In the genomic region with DNA sequence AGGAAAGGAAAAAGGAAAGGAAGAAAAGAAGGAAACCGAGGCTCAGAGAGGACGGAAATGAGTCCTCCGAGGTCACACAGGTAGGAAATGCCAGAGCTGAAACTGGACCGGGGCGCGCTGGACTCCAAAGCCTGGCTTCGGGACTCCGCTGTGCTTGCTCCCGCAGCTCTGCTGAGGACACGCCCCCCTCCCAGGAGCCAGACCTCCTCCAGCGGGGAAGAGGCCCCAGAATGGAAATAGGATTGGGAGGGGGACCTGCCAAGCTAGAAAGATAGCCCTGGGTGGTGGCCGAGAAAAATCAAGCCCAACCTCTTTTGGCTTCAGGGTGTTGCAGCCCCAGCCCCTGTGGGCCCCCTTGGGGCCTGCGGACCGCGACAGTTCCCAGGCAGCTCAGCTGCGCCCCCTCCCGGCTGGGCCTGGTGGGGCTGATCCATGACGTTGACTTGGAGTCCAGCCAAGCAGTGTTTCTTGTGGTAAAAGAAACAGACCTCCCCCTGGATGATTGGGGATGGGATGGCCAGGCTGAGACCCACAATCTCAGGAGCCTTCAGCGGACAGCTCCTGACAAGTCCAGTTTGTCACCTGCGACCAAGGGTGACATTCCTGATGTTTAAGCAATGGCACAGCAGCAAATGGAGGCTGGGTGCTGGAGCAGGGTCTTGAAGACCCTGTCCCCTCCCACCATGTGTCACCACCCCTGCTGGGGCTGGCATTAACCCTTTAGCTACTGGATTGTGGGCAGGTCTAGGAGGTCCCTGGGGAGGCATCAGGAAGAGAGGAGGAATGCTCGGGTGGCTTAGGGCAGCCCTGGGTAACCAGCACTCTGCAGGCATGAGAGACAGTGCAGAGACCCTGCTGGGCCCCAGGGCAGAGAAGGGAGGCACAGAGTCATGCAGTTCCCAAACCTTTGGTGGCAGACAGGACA, we compare ENCODE assay signal across 8 cellular contexts. TPM values are rescaled to one million over a fixed set of nuclear protein-coding genes. Genes with fewer than 3 reads are reported as not detected.
DNase-seq lines count a peak whose midpoint lies in the region; ATAC-seq and TF ChIP-seq lines count a peak whose summit lies in the region.

No MANE protein-coding gene starts in this region.

- no peak overlapping the region for H3K4me3 ChIP-seq in DND-41 (ENCODE audit: low read depth in 1 of 2, low read length in 2 of 2)
- no peak overlapping the region for H3K4me3 ChIP-seq in Karpas-422 (ENCODE audit: low read length)
- H3K4me3 ChIP-seq in heart left ventricle: peak overlapping the region in 9 of 12 donors; percentile 10 to 44 (median 20)

- TF ChIP-seq POLR2A in heart left ventricle (IDR thresholded peaks at IDR 0.05): peak in 1 of 2 donors; percentile 9

- no peaks in the 10 kb centered on the region for H3K9me2 ChIP-seq in Karpas-422 (replicated peaks; ENCODE audit: insufficient read depth, low read length)

- ATAC-seq in DND-41 (ENCODE audit: insufficient read depth, low read depth) (peak; percentile 77), heart left ventricle (peak; percentile 71 to 85 (median 74)), sciatic nerve (peak; percentile 62), GM19351 (IDR thresholded peaks at IDR 0.05; ENCODE audit: unreplicated experiment) (no peak), GM18907 (IDR thresholded peaks at IDR 0.05; ENCODE audit: unreplicated experiment) (no peak)

- no peaks in the 10 kb centered on the region for H3K27me3 ChIP-seq in DND-41 (ENCODE audit: insufficient read depth, low read length, poor library complexity)
- no peaks in the 10 kb centered on the region for H3K27me3 ChIP-seq in Karpas-422 (ENCODE audit: low read length)
- H3K27me3 ChIP-seq in heart left ventricle: no peaks in the 10 kb centered on the region

- H2AFZ ChIP-seq in DND-41 (ENCODE audit: low read depth, low read length): no peak overlapping the region
- H2AFZ ChIP-seq in Karpas-422 (ENCODE audit: low read length): no peak overlapping the region

- peaks cover 19% of the 10 kb centered on the region for H3K27me3 Mint-ChIP-seq in activated naive CD4-positive, alpha-beta T cell treated with anti-CD3 and anti-CD28 coated beads, Interleukin-2, amount 10 ng/mL, durations not matched to agents 7 days and 5 days

- H3K36me3 ChIP-seq in DND-41 (ENCODE audit: insufficient read depth, low read length): no peaks in the 10 kb centered on the region
- H3K36me3 ChIP-seq in Karpas-422 (ENCODE audit: insufficient read depth, low read length): no peaks in the 10 kb centered on the region
- H3K36me3 ChIP-seq in heart left ventricle: no peaks in the 10 kb centered on the region

- peak; percentile 62 for DNase-seq in DND-41
- peak; percentile 88 for DNase-seq in Karpas-422
- peak; percentile 85 for DNase-seq in SK-N-DZ (ENCODE audit: low spot score)
- peak; percentile 68 for DNase-seq in activated naive CD4-positive, alpha-beta T cell treated with anti-CD3 and anti-CD28 coated beads, Interleukin-2, amount 10 ng/mL, durations not matched to agents 7 days and 5 days
- DNase-seq in heart left ventricle: peak; percentile 72 to 86 (median 79)
- DNase-seq in sciatic nerve (ENCODE audit: low spot score): peak; percentile 75

- no peaks in the 10 kb centered on the region for H3K9me3 Mint-ChIP-seq in activated naive CD4-positive, alpha-beta T cell treated with anti-CD3 and anti-CD28 coated beads, Interleukin-2, amount 10 ng/mL, durations not matched to agents 7 days and 5 days

- H3K4me1 ChIP-seq in DND-41 (ENCODE audit: insufficient read depth, low read length): no peaks in the 10 kb centered on the region
- no peaks in the 10 kb centered on the region for H3K4me1 ChIP-seq in Karpas-422 (ENCODE audit: low read length)
- peaks cover 0 to 30% (median 16%) of the 10 kb centered on the region in 12 donors for H3K4me1 ChIP-seq in heart left ventricle

- H3K79me2 ChIP-seq in DND-41 (ENCODE audit: insufficient read depth, low read length) (no peaks in the 10 kb centered on the region), Karpas-422 (ENCODE audit: low read length) (no peaks in the 10 kb centered on the region)

- no peak overlapping the region for H3K27ac Mint-ChIP-seq in activated naive CD4-positive, alpha-beta T cell treated with anti-CD3 and anti-CD28 coated beads, Interleukin-2, amount 10 ng/mL, durations not matched to agents 7 days and 5 days

- H3K27ac ChIP-seq in DND-41 (ENCODE audit: low read length) (no peak overlapping the region), Karpas-422 (ENCODE audit: low read length) (no peak overlapping the region), heart left ventricle (peak overlapping the region; percentile 15 to 77 (median 57))

- H3K4me2 ChIP-seq in DND-41 (ENCODE audit: insufficient read depth, low read length) (no peak overlapping the region), Karpas-422 (ENCODE audit: low read depth, low read length, poor library complexity, severe bottlenecking) (no peak overlapping the region)

- H3K4me3 Mint-ChIP-seq in activated naive CD4-positive, alpha-beta T cell treated with anti-CD3 and anti-CD28 coated beads, Interleukin-2, amount 10 ng/mL, durations not matched to agents 7 days and 5 days: no peak overlapping the region

- intact Hi-C loops in heart left ventricle (cut with DNase I) (loop anchor here in 1 of 10 donors (10.0 kb wide), 1 partner anchor 109 kb away; no protein-coding TSS in a partner anchor), sciatic nerve (cut with DNase I) (no loop called here)

- H4K20me1 ChIP-seq in DND-41 (ENCODE audit: insufficient read depth, low read length) (peaks cover 12% of the 10 kb centered on the region; the same call in 1 of the 2 replicates), Karpas-422 (ENCODE audit: insufficient read depth, low read depth, low read length) (no peaks in the 10 kb centered on the region)

- H3K9ac ChIP-seq in DND-41 (ENCODE audit: low read depth, low read length) (no peak overlapping the region), Karpas-422 (ENCODE audit: low read length) (no peak overlapping the region)

- 11 to 19% (median 14%) methylated on average over 16 to 21 of the region's 21 CpGs for WGBS in heart left ventricle, 4 donors

- no peaks in the 10 kb centered on the region for H3K4me1 Mint-ChIP-seq in activated naive CD4-positive, alpha-beta T cell treated with anti-CD3 and anti-CD28 coated beads, Interleukin-2, amount 10 ng/mL, durations not matched to agents 7 days and 5 days

- no peaks in the 10 kb centered on the region for H3K9me3 ChIP-seq in DND-41 (ENCODE audit: insufficient read depth, low read length, severe bottlenecking)
- no peaks in the 10 kb centered on the region for H3K9me3 ChIP-seq in Karpas-422 (ENCODE audit: low read length)
- no peaks in the 10 kb centered on the region for H3K9me3 ChIP-seq in heart left ventricle

- no peaks in the 10 kb centered on the region for H3K36me3 Mint-ChIP-seq in activated naive CD4-positive, alpha-beta T cell treated with anti-CD3 and anti-CD28 coated beads, Interleukin-2, amount 10 ng/mL, durations not matched to agents 7 days and 5 days

- peak; percentile 82 for TF ChIP-seq CTCF in DND-41 (IDR thresholded peaks at IDR 0.05; ENCODE audit: borderline replicate concordance, extremely low read depth, low read length, poor library complexity, severe bottlenecking)
- peak; percentile 76 to 94 (median 85) for TF ChIP-seq CTCF in heart left ventricle (IDR thresholded peaks at IDR 0.05)

- CTCF ChIA-PET in activated naive CD4-positive, alpha-beta T cell treated with anti-CD3 and anti-CD28 coated beads, Interleukin-2, amount 10 ng/mL, durations not matched to agents 7 days and 5 days (lab: Charles Lee): interaction anchor here (0.7 to 2.1 kb wide), 12 partner anchors 9 to 344 kb away, joined by 3 to 8 read pairs (median 4); a partner anchor contains a TSS

RNA-seq across cellular contexts. Expression of a gene that starts 55.4 kb away (rescaled TPM):
- not detected in 2 replicates for total RNA-seq in Karpas-422 (2014; rRNA removed; shearing (Covaris generic); ENCODE audit: low replicate concordance)
- not detected in 2 replicates for polyA plus RNA-seq in SK-N-DZ (2014; cell fraction: cytosol; rRNA removed)
- polyA plus RNA-seq in SK-N-DZ (2014; cell fraction: nucleus; rRNA removed): not detected in 2 replicates
- total RNA-seq in heart left ventricle (10 to 100 TPM in 2 of 9 donors, 1 to 10 TPM in 7; 2.4 to 10.4 (median 4.9) TPM), sciatic nerve (26.3 TPM)
- polyA plus RNA-seq in heart left ventricle: 10 to 100 TPM in 1 of 2 donors, 1 to 10 TPM in 1; 3.0 to 20.7 TPM

Comparison
In these comparisons a context has a peak if more than half of its experiments do, and no peak if none do; other contexts are left out.
1. ATAC-seq: peak in DND-41 (single experiment), heart left ventricle (4 of 4) and sciatic nerve (single experiment); none in GM19351 (single experiment) and GM18907 (single experiment).
2. H3K27ac ChIP-seq: peak in heart left ventricle (12 of 12); none in DND-41 (single experiment) and Karpas-422 (single experiment).
3. H3K4me3 ChIP-seq: peak in heart left ventricle (9 of 12); none in DND-41 (0 of 2) and Karpas-422 (single experiment).
4. Peak in every context shown above with its lines, with median percentiles within 50 percentile points of each other: DNase-seq.